9 cellular contexts compared by ENCODE assay signal in the genomic region with DNA sequence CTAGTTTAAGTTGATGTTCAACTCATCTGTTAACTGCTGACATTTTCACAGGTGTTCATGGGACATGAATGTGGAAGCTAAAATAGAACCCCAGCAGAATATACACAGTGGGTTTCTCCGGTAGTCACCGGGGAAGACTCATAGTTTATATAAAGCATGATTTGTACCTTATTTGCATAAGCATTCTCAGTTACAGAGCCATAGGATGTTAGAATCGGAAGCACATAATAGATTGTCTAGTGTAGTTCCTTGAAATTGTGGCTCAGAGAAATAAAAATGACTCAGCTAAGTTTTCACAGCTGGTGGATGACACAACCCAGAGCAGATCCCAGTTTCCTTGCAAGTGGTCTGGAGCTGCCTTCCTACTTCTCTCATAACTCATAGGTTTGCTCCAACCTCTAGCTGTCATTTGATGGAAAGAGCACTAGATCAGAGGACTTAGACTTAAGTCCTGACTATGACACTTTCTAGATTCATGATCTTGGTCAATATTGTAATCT.
DNase-seq lines count a peak whose midpoint lies in the region; ATAC-seq and TF ChIP-seq lines count a peak whose summit lies in the region.
"Had no signal": no experiment of that assay in that cellular context is flagged by ENCODE, and none has a peak within 500 bp of the region (broad histone marks: within the 10 kb centered on the region; RNA-seq: fewer than 3 reads in every experiment).

No MANE protein-coding gene starts in this region.

- no TSS peak for BruUV-seq in MCF 10A (replicated peaks; lab: Mats Ljungman, UMichigan)

- H3K4me2 ChIP-seq in SU-DHL-6 (ENCODE audit: low read depth, low read length, poor library complexity, severe bottlenecking) = peak overlapping the region; percentile 40

- peak overlapping the region; percentile 56 for H3K27ac Mint-ChIP-seq in MCF 10A (ENCODE audit: low read depth, unreplicated experiment)
- H3K27ac Mint-ChIP-seq in mesothelial cell of epicardium = peak overlapping the region; percentile 1

- H3K4me3 ChIP-seq in breast epithelium = no peak overlapping the region
- no peak overlapping the region for H3K4me3 ChIP-seq in SU-DHL-6 (ENCODE audit: insufficient read depth, low read length, poor library complexity, severe bottlenecking)
- H3K4me3 ChIP-seq in Peyer's patch = no peak overlapping the region
- H3K4me3 ChIP-seq: skin epidermis had no signal

- H3F3A ChIP-seq in SU-DHL-6 (ENCODE audit: insufficient read depth) = no peaks in the 10 kb centered on the region; the same call in 1 of the 2 replicates

- no peaks in the 10 kb centered on the region for H4K20me1 ChIP-seq in SU-DHL-6 (ENCODE audit: low read depth, low read length)

- DNase-seq in MCF 10A (ENCODE audit: unreplicated experiment) (peak; percentile 85), breast epithelium (ENCODE audit: low spot score in 2 of 2) (no peak), mesothelial cell of epicardium (ENCODE audit: low spot score in 2 of 2, unreplicated experiment in 2 of 2) (no peak), substantia nigra (lab: John Stamatoyannopoulos, UW) (no peak), Peyer's patch (no peak), NCI-H69 (lab: John Stamatoyannopoulos, UW) (no peak)

- H2AFZ ChIP-seq in SU-DHL-6 (ENCODE audit: low read depth, low read length, severe bottlenecking) = no peak overlapping the region

- POLR2A ChIA-PET in MCF 10A (lab: Yijun Ruan, JAX) = interaction anchor here (0.8 to 3.7 kb wide), 9 partner anchors 8 to 181 kb away, joined by 3 to 25 read pairs (median 5); partner anchors contain the start of gene RGS2

- H3K27me3 Mint-ChIP-seq in MCF 10A (ENCODE audit: insufficient read depth, unreplicated experiment) = no peaks in the 10 kb centered on the region
- H3K27me3 Mint-ChIP-seq in mesothelial cell of epicardium (ENCODE audit: low read depth) = no peaks in the 10 kb centered on the region

- H3K4me3 Mint-ChIP-seq in MCF 10A (ENCODE audit: unreplicated experiment) = no peak overlapping the region
- no peak overlapping the region for H3K4me3 Mint-ChIP-seq in mesothelial cell of epicardium

- no peaks in the 10 kb centered on the region for H3K9me3 Mint-ChIP-seq in MCF 10A (ENCODE audit: unreplicated experiment)
- H3K9me3 Mint-ChIP-seq in mesothelial cell of epicardium = peaks cover 6% of the 10 kb centered on the region

- H3K4me1 ChIP-seq in breast epithelium (no peaks in the 10 kb centered on the region), Peyer's patch (peaks cover 0 to 5% (median 0%) of the 10 kb centered on the region in 4 donors)

- no peaks in the 10 kb centered on the region for H3K36me3 ChIP-seq in breast epithelium
- H3K36me3 ChIP-seq in SU-DHL-6 (ENCODE audit: low read length) = no peaks in the 10 kb centered on the region
- no peaks in the 10 kb centered on the region for H3K36me3 ChIP-seq in Peyer's patch

- no peak for TF ChIP-seq POLR2A in breast epithelium (IDR thresholded peaks at IDR 0.05)
- no peak for TF ChIP-seq POLR2A in Peyer's patch (IDR thresholded peaks at IDR 0.05)

- H3K36me3 Mint-ChIP-seq in MCF 10A (ENCODE audit: insufficient read depth, unreplicated experiment) (peaks cover 6% of the 10 kb centered on the region), mesothelial cell of epicardium (no peaks in the 10 kb centered on the region)

- intact Hi-C loops in MCF 10A (cut with micrococcal nuclease) = loop anchor here (1.0 kb wide), 1 partner anchor 143 kb away; the partner anchor contains the start of gene RGS2
- intact Hi-C loops in breast epithelium (cut with DNase I; ENCODE audit: low total_unique reads) = no loop called here

- no peak for TF ChIP-seq CTCF in MCF 10A (IDR thresholded peaks at IDR 0.05; ENCODE audit: unreplicated experiment)
- no peak for TF ChIP-seq CTCF in breast epithelium (IDR thresholded peaks at IDR 0.05)
- TF ChIP-seq CTCF in SU-DHL-6 (IDR thresholded peaks at IDR 0.05; ENCODE audit: insufficient read depth, low read length, poor library complexity, severe bottlenecking) = no peak
- TF ChIP-seq CTCF in mesothelial cell of epicardium (IDR thresholded peaks at IDR 0.05; ENCODE audit: unreplicated experiment) = no peak
- no peak for TF ChIP-seq CTCF in Peyer's patch (IDR thresholded peaks at IDR 0.05)

- H3K9me2 ChIP-seq in SU-DHL-6 (replicated peaks; ENCODE audit: insufficient read depth, low read length) = no peaks in the 10 kb centered on the region

- H3K9ac ChIP-seq in SU-DHL-6 (ENCODE audit: low read length) = no peak overlapping the region

- CTCF ChIA-PET in MCF 10A (lab: Yijun Ruan, JAX) = interaction anchor here (0.6 to 1.9 kb wide), 8 partner anchors 10 to 147 kb away, joined by 3 to 6 read pairs (median 4); no protein-coding TSS in a partner anchor

- H3K4me1 Mint-ChIP-seq in MCF 10A (ENCODE audit: insufficient read depth, unreplicated experiment) (peaks cover 14% of the 10 kb centered on the region), mesothelial cell of epicardium (peaks cover 6% of the 10 kb centered on the region)

- H3K27me3 ChIP-seq in breast epithelium (no peaks in the 10 kb centered on the region), SU-DHL-6 (ENCODE audit: low read length) (no peaks in the 10 kb centered on the region), Peyer's patch (no peaks in the 10 kb centered on the region)

- H3K9me3 ChIP-seq in breast epithelium = no peaks in the 10 kb centered on the region
- H3K9me3 ChIP-seq in SU-DHL-6 (ENCODE audit: insufficient read depth, low read length) = no peaks in the 10 kb centered on the region
- no peaks in the 10 kb centered on the region for H3K9me3 ChIP-seq in Peyer's patch

- no peaks in the 10 kb centered on the region for H3K79me2 ChIP-seq in SU-DHL-6 (ENCODE audit: insufficient read depth, low read length)

- H3K27ac ChIP-seq in breast epithelium (no peak overlapping the region), SU-DHL-6 (ENCODE audit: low read depth, low read length) (no peak overlapping the region), substantia nigra (ENCODE audit: low read depth, low read length, poor library complexity, severe bottlenecking) (no peak overlapping the region), Peyer's patch (no peak overlapping the region)
- H3K27ac ChIP-seq: skin epidermis had no signal

- peak; percentile 99 for ATAC-seq in HG02973 (IDR thresholded peaks at IDR 0.05; ENCODE audit: unreplicated experiment)
